ENCODE assay signal across 20 cellular contexts in the genomic region with DNA sequence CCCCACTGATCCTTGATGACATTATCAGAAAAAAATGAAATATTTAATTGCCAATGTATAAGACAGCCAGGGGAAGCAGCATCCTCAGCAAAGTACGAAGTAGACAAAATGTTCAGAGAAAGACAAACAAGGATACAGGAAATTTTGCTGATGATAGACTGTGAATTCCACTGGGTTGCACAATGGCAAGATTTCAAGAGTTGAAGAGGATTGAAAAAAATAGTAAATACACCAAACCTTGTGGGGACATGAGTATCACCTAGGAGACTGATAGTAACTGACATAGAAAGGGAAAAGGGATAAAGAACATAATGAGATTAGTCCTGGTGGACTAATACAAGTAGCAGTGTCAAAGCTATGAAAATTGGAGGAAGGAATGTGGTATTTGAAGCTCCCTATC.
"Had no signal": no experiment of that assay in that cellular context is flagged by ENCODE, and none has a peak within 500 bp of the region (broad histone marks: within the 10 kb centered on the region; RNA-seq: fewer than 3 reads in every experiment).

No MANE protein-coding gene starts in this region.

- H3K27me3 ChIP-seq: body of pancreas, neutrophil had no signal

- H3K36me3 Mint-ChIP-seq: activated naive CD8-positive, alpha-beta T cell; natural killer cell had no signal

- H3K9me3 Mint-ChIP-seq: activated B cell treated with CpG ODN at 0.5 μM for 24 hours; activated T-cell treated with anti-CD3 and anti-CD28 coated beads, Interleukin-2, amount 50 U/mL, for 72 hours; central memory CD8-positive, alpha-beta T cell; natural killer cell had no signal

- DNase-seq: activated B cell treated with CpG ODN at 0.5 μM for 24 hours; activated CD4-positive, alpha-beta T cell treated with anti-CD3 and anti-CD28 coated beads for 48 hours; activated CD8-positive, alpha-beta memory T cell treated with anti-CD3 and anti-CD28 coated beads, Interleukin-2, amount 50 U/mL, for 48 hours; activated gamma-delta T cell treated with Interleukin-2 at 50 U/mL for 16 hours; activated T-cell treated with anti-CD3 and anti-CD28 coated beads, Interleukin-2, amount 50 U/mL, for 72 hours; amygdala; body of pancreas; cortex of kidney; effector CD8-positive, alpha-beta T cell; islet precursor cell; mesenchymal stem cell; natural killer cell; retina; stimulated activated CD4-positive, alpha-beta T cell treated with anti-CD3 and anti-CD28 coated beads, Interleukin-4, amount 100 ng/mL, for 4 hours; stimulated activated CD8-positive, alpha-beta memory T cell treated with anti-CD3 and anti-CD28 coated beads, Interleukin-4, amount 100 ng/mL, for 48 hours; stimulated activated naive CD4-positive, alpha-beta T cell treated with Interleukin-2 at 50 U/mL for 16 hours; T-helper 2 cell had no signal

- ATAC-seq: activated T-cell treated with anti-CD3 and anti-CD28 coated beads, Interleukin-2, amount 50 U/mL, for 72 hours; body of pancreas; natural killer cell had no signal

- H3K9me3 ChIP-seq: body of pancreas, neutrophil had no signal

- H3K27ac Mint-ChIP-seq: activated B cell treated with CpG ODN at 0.5 μM for 24 hours; activated naive CD8-positive, alpha-beta T cell; activated T-cell treated with anti-CD3 and anti-CD28 coated beads, Interleukin-2, amount 50 U/mL, for 72 hours; natural killer cell had no signal

- H3K4me3 ChIP-seq: body of pancreas had no signal

- H3K27me3 Mint-ChIP-seq: activated B cell treated with CpG ODN at 0.5 μM for 24 hours; activated naive CD8-positive, alpha-beta T cell; central memory CD8-positive, alpha-beta T cell had no signal

- H3K27ac ChIP-seq: body of pancreas, neutrophil had no signal

- H3K4me3 Mint-ChIP-seq: activated B cell treated with CpG ODN at 0.5 μM for 24 hours; activated naive CD8-positive, alpha-beta T cell; activated T-cell treated with anti-CD3 and anti-CD28 coated beads, Interleukin-2, amount 50 U/mL, for 72 hours; central memory CD8-positive, alpha-beta T cell; natural killer cell had no signal

- H3K36me3 ChIP-seq: neutrophil had no signal
